Comparison of ENCODE assay signal across 20 cellular contexts in genomic region chr12:46926536-46926935, GRCh38.
"Had no signal": no experiment of that assay in that cellular context is flagged by ENCODE, and none has a peak within 500 bp of the region (broad histone marks: within the 10 kb centered on the region; RNA-seq: fewer than 3 reads in every experiment).

No MANE protein-coding gene starts in this region.

- H3K4me3 Mint-ChIP-seq: activated naive CD4-positive, alpha-beta T cell treated with anti-CD3 and anti-CD28 coated beads for 36 hours; activated T-cell treated with anti-CD3 and anti-CD28 coated beads, Interleukin-2, amount 50 U/mL, for 4 hours; brain; immature natural killer cell; memory B cell; neural crest cell; stimulated activated naive CD8-positive, alpha-beta T cell treated with anti-CD3 and anti-CD28 coated beads, Interleukin-15, Interleukin-2, amounts not matched to agents 100 ng/mL and 50 ng/mL, for 24 hours had no signal

- H3K9me3 Mint-ChIP-seq: activated naive CD4-positive, alpha-beta T cell treated with anti-CD3 and anti-CD28 coated beads for 36 hours; activated T-cell treated with anti-CD3 and anti-CD28 coated beads, Interleukin-2, amount 50 U/mL, for 4 hours; brain; immature natural killer cell; stimulated activated naive CD8-positive, alpha-beta T cell treated with anti-CD3 and anti-CD28 coated beads, Interleukin-15, Interleukin-2, amounts not matched to agents 100 ng/mL and 50 ng/mL, for 24 hours had no signal

- DNase-seq: activated CD4-positive, alpha-beta T cell treated with anti-CD3 and anti-CD28 coated beads, Interleukin-2, amount 50 U/mL, for 1 hour; activated CD4-positive, CD25-positive, alpha-beta regulatory T cell treated with anti-CD3 and anti-CD28 coated beads, Interleukin-2, amount 50 U/mL, for 72 hours; activated CD8-positive, alpha-beta memory T cell treated with anti-CD3 and anti-CD28 coated beads, Interleukin-2, amount 50 U/mL, for 4 hours; activated naive CD4-positive, alpha-beta T cell treated with anti-CD3 and anti-CD28 coated beads for 36 hours; activated T-cell treated with anti-CD3 and anti-CD28 coated beads, Interleukin-2, amount 50 U/mL, for 4 hours; central memory CD4-positive, alpha-beta T cell; immature natural killer cell; kidney glomerular epithelial cell; left ventricle myocardium inferior; psoas muscle; right cardiac atrium; small intestine; stimulated activated CD4-positive, alpha-beta T cell treated with anti-CD3 and anti-CD28 coated beads, Interleukin-15, amount 100 ng/mL, for 24 hours; stimulated activated CD4-positive, alpha-beta T cell treated with anti-CD3 and anti-CD28 coated beads, Interleukin-2, amount 100 ng/mL, for 48 hours; transverse colon had no signal

- H3K27ac Mint-ChIP-seq: activated naive CD4-positive, alpha-beta T cell treated with anti-CD3 and anti-CD28 coated beads for 36 hours; brain; immature natural killer cell; memory B cell; stimulated activated naive CD8-positive, alpha-beta T cell treated with anti-CD3 and anti-CD28 coated beads, Interleukin-15, Interleukin-2, amounts not matched to agents 100 ng/mL and 50 ng/mL, for 24 hours had no signal

- H3K36me3 Mint-ChIP-seq: brain, immature natural killer cell had no signal

- ATAC-seq: activated T-cell treated with anti-CD3 and anti-CD28 coated beads, Interleukin-2, amount 50 U/mL, for 4 hours; gastroesophageal sphincter; psoas muscle; right cardiac atrium had no signal

- H3K4me1 Mint-ChIP-seq: brain, immature natural killer cell, memory B cell, neural crest cell had no signal
